ENCODE assay signal across 29 cellular contexts in the genomic region with DNA sequence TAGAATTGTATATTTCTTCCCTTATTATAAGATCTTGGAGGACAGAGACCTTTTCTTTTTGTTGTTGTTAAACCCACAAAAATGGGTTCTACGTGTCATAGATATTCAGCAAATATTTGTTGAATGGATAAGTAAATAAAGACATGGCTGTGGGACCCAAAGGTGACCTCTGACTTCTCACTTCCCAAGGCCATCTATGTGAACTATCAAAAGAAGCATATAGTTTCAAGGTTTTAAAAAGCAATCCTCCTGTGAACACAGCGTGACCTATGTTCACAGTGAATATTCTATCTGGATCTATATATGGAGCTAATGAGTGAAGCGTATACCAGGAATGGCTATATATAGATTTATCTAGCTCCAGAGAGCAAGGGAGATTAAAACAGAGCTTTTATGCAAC.
"Had no signal": no experiment of that assay in that cellular context is flagged by ENCODE, and none has a peak within 500 bp of the region (broad histone marks: within the 10 kb centered on the region; RNA-seq: fewer than 3 reads in every experiment).

No MANE protein-coding gene starts in this region.

- ATAC-seq: left cardiac atrium; left lobe of liver; natural killer cell; psoas muscle; stimulated activated naive B cell treated with anti-CD40 and anti-IgM and Interleukin-4, amounts not matched to agents 10 μg/mL and 1 μg/mL and 100 μg/mL, for 72 hours; stimulated activated naive CD8-positive, alpha-beta T cell treated with anti-CD3 and anti-CD28 coated beads, Interleukin-15, Interleukin-2, amounts not matched to agents 100 U/mL and 50 U/mL, for 24 hours; upper lobe of right lung had no signal

- H3K27ac Mint-ChIP-seq: mesothelial cell of epicardium; naive B cell; natural killer cell; nephron progenitor cell; neural progenitor cell; stimulated activated naive B cell treated with anti-CD40 and anti-IgM and Interleukin-4, amounts not matched to agents 10 μg/mL and 1 μg/mL and 100 μg/mL, for 72 hours had no signal

- H3K4me1 Mint-ChIP-seq: naive B cell; natural killer cell; stimulated activated naive B cell treated with anti-CD40 and anti-IgM and Interleukin-4, amounts not matched to agents 10 μg/mL and 1 μg/mL and 100 μg/mL, for 72 hours had no signal

- H3K36me3 Mint-ChIP-seq: mesothelial cell of epicardium; naive B cell; natural killer cell; neural progenitor cell; stimulated activated naive B cell treated with anti-CD40 and anti-IgM and Interleukin-4, amounts not matched to agents 10 μg/mL and 1 μg/mL and 100 μg/mL, for 72 hours had no signal

- H3K4me3 Mint-ChIP-seq: mesothelial cell of epicardium; naive B cell; natural killer cell; nephron progenitor cell; neural progenitor cell; stimulated activated naive B cell treated with anti-CD40 and anti-IgM and Interleukin-4, amounts not matched to agents 10 μg/mL and 1 μg/mL and 100 μg/mL, for 72 hours had no signal

- H3K4me3 ChIP-seq: lung, neural progenitor cell, psoas muscle, right lobe of liver, stomach, testis, thyroid gland, transverse colon, upper lobe of right lung had no signal

- FAIRE-seq: keratinocyte, urothelium cell line had no signal

- H3K9me3 ChIP-seq: neutrophil, psoas muscle, right lobe of liver, stomach, testis, thyroid gland, transverse colon, upper lobe of right lung had no signal

- H3K4me1 ChIP-seq: parathyroid adenoma, psoas muscle, right lobe of liver, testis, thyroid gland, transverse colon, upper lobe of right lung had no signal

- H2AFZ ChIP-seq: neural progenitor cell, parathyroid adenoma had no signal

- H3K27me3 ChIP-seq: neural progenitor cell, neutrophil, right lobe of liver, stomach, testis, thyroid gland, transverse colon, upper lobe of right lung had no signal

- H3K9ac ChIP-seq: neural progenitor cell, parathyroid adenoma had no signal

- H3K36me3 ChIP-seq: neural progenitor cell, neutrophil, right lobe of liver, stomach, thyroid gland, transverse colon, upper lobe of right lung had no signal

- DNase-seq: hippocampal formation; kidney glomerular epithelial cell; left cardiac atrium; mesendoderm; naive B cell; natural killer cell; nephron progenitor cell; occipital lobe; psoas muscle; right lobe of liver; stimulated activated CD4-positive, alpha-beta T cell treated with anti-CD3 and anti-CD28 coated beads, Interleukin-12 subunit alpha, Interleukin-12 subunit beta, amount 100 ng/mL, for 4 hours; stimulated activated CD4-positive, alpha-beta T cell treated with anti-CD3 and anti-CD28 coated beads, Interleukin-15, amount 100 ng/mL, for 24 hours; stimulated activated CD4-positive, alpha-beta T cell treated with anti-CD3 and anti-CD28 coated beads, Interleukin-2, amount 100 ng/mL, for 24 hours; stimulated activated CD4-positive, alpha-beta T cell treated with anti-CD3 and anti-CD28 coated beads, Interleukin-4, amount 100 ng/mL, for 1 hour; stimulated activated naive B cell treated with anti-CD40 and anti-IgM and Interleukin-4, amounts not matched to agents 10 μg/mL and 1 μg/mL and 100 μg/mL, for 72 hours; stimulated activated naive CD8-positive, alpha-beta T cell treated with anti-CD3 and anti-CD28 coated beads, Interleukin-15, Interleukin-2, amounts not matched to agents 100 U/mL and 50 U/mL, for 24 hours; stomach; testis; thyroid gland; transverse colon; upper lobe of right lung had no signal

- H3K79me2 ChIP-seq: parathyroid adenoma had no signal

- H3K4me2 ChIP-seq: neural progenitor cell had no signal

- H3K9me3 Mint-ChIP-seq: mesothelial cell of epicardium, natural killer cell, nephron progenitor cell, neural progenitor cell had no signal

- H3K27ac ChIP-seq: neural progenitor cell, neutrophil, parathyroid adenoma, psoas muscle, right lobe of liver, stomach, testis, thyroid gland, transverse colon, upper lobe of right lung had no signal
